In genomic region chr5:170341545-170341944, GRCh38 we compare ENCODE assay signal across 25 cellular contexts. TPM values are rescaled to one million over a fixed set of nuclear protein-coding genes. Genes with fewer than 3 reads are reported as not detected.
"Had no signal": no experiment of that assay in that cellular context is flagged by ENCODE, and none has a peak within 500 bp of the region (broad histone marks: within the 10 kb centered on the region; RNA-seq: fewer than 3 reads in every experiment).

No MANE protein-coding gene starts in this region.

- DNase-seq: KBM-7, NCI-H1092, NCI-H1105 treated with DMSO at 0.1 percent for 48 hours, NCI-H1417 treated with DMSO at 0.1 percent for 48 hours, NCI-H146, NCI-H1694 treated with DMSO at 0.1 percent for 48 hours, NCI-H1930, NCI-H2081, NCI-H2171, NCI-H226, NCI-H446, NCI-H510A, NCI-H524 treated with DMSO at 0.1 percent for 48 hours, NCI-H774, PC-3, SHP77, SK-N-SH, T-helper 1 cell, T-helper 17 cell had no signal

- H3K27ac ChIP-seq: HL-60, RWPE1 had no signal

- H3K9me2 ChIP-seq: SK-N-SH had no signal

- H3K9me3 ChIP-seq: SK-N-SH had no signal

- H3K4me2 ChIP-seq: SK-N-SH had no signal

- H3K27ac Mint-ChIP-seq: T-helper 17 cell had no signal

- H3K9ac ChIP-seq: SK-N-SH had no signal

- ATAC-seq: Panc1, PC-3, T-helper 17 cell had no signal

- H3K4me3 Mint-ChIP-seq: T-helper 17 cell had no signal

RNA-seq across cellular contexts. Expression of gene LCP2, which starts 44.0 kb away (rescaled TPM):
- total RNA-seq: LHCN-M2, MCF 10A, PC-3 had no signal
- polyA plus RNA-seq: SK-N-SH had no signal

RNA-seq across cellular contexts. Expression of gene KCNMB1, which starts 47.6 kb away (rescaled TPM):
- total RNA-seq: LHCN-M2, MCF 10A, PC-3, SK-MEL-5 had no signal
- polyA plus RNA-seq: SK-N-SH had no signal
